ENCODE assay signal across 19 cellular contexts in the genomic region with DNA sequence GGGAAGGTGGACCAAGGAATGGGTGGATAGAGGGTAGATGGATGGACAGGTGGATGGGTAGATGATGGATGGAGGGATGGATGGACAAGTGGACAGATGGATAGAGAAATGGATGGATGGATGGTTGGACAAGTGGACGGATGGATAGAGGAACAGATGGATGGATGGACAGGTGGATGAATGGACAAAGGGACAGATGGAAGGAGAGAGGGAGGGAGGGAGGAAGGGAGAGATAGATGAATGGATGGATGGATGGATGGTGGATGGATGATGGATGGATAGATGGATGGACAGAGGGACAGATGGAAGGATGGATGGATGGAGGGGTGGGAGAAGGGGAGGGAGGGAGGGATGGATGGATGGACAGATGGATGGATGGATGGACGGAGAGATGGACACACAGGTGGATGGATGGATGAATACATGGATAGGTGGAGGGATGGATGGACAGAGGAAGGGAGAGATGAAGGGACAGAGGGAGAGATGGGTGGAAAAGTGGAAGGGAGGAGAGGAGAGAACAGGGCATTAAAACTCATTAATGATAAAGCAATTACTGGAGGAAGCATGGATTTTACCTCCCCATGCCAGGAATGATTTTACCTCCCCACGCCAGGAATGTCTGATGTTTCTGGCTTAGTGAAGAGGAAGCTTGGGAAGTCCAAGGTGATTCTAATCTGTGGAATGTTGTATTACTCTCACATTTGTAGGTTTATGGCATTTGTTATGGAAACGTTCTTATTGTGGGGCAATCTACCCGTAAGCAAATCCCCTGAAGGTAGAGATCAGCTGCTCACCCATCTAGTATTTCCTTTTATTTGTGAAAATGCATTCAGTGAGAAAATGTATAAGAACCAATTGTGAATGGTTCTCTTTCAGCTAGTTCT.
DNase-seq lines count a peak whose midpoint lies in the region; ATAC-seq and TF ChIP-seq lines count a peak whose summit lies in the region.
"Had no signal": no experiment of that assay in that cellular context is flagged by ENCODE, and none has a peak within 500 bp of the region (broad histone marks: within the 10 kb centered on the region; RNA-seq: fewer than 3 reads in every experiment).

No MANE protein-coding gene starts in this region.

- CTCF ChIA-PET in HEK293 (lab: Yijun Ruan, JAX) = interaction anchor here (1.4 kb wide), 1 partner anchor 214 kb away, joined by 4 read pairs; no protein-coding TSS in a partner anchor
- CTCF ChIA-PET in RWPE1 (lab: Yijun Ruan, JAX) = no interaction called here

- peak; percentile 73 for DNase-seq in RWPE1 (ENCODE audit: low spot score)
- DNase-seq in foreskin keratinocyte = peak; percentile 61 to 79
- DNase-seq in renal cortical epithelial cell (ENCODE audit: low read depth) = peak; percentile 16
- no peak for DNase-seq in AG08396 (ENCODE audit: low spot score)
- DNase-seq in chondrocyte (ENCODE audit: low spot score) = no peak
- DNase-seq: AML-193, GDM1, NCI-H187, NCI-H446 treated with DMSO at 0.1 percent for 48 hours, NCI-H526 treated with DMSO at 0.1 percent for 48 hours, PC-3, SHP77 treated with DMSO at 0.1 percent for 48 hours, SW 1271 had no signal

- TF ChIP-seq CTCF in HEK293 (tag by site-specific recombination; IDR thresholded peaks at IDR 0.05) (no peak), RWPE1 (conservative IDR thresholded peaks at IDR 0.05; ENCODE audit: low read depth) (no peak), foreskin keratinocyte (conservative IDR thresholded peaks at IDR 0.05) (no peak), chondrocyte (IDR thresholded peaks at IDR 0.05) (no peak)

- H3K9me3 ChIP-seq in HEK293 (ENCODE audit: control insufficient read depth, insufficient read depth, low read depth, low read length) = no peaks in the 10 kb centered on the region

- no peaks in the 10 kb centered on the region for H3K36me3 ChIP-seq in HEK293 (ENCODE audit: control insufficient read depth in 2 of 2, insufficient read depth in 1 of 2, low read length in 2 of 2)

- POLR2A ChIA-PET in HEK293 (lab: Yijun Ruan, JAX) (no interaction called here), RWPE1 (lab: Yijun Ruan, JAX; ENCODE audit: low non-redundant PET) (no interaction called here)

- peaks cover 6% of the 10 kb centered on the region for H3K27me3 ChIP-seq in foreskin keratinocyte

- H3K4me3 Mint-ChIP-seq in chondrocyte (ENCODE audit: unreplicated experiment) = no peak overlapping the region
- H3K4me3 Mint-ChIP-seq: CD14-positive monocyte, IgD-negative memory B cell had no signal

- H3K27ac ChIP-seq in HEK293 (ENCODE audit: extremely low read depth, low read depth, low read length) = no peak overlapping the region
- H3K27ac ChIP-seq in RWPE1 = no peak overlapping the region; the same call in 1 of the 2 replicates
- H3K27ac ChIP-seq in foreskin keratinocyte = no peak overlapping the region
- H3K27ac ChIP-seq: SK-N-MC had no signal

- H3K9me3 Mint-ChIP-seq in chondrocyte (ENCODE audit: low read depth) = no peaks in the 10 kb centered on the region

- peaks cover 47% of the 10 kb centered on the region for H3K27me3 Mint-ChIP-seq in chondrocyte (ENCODE audit: low read depth)
- H3K27me3 Mint-ChIP-seq: IgD-negative memory B cell had no signal

- peak; percentile 30 for ATAC-seq in foreskin keratinocyte
- ATAC-seq in HG02642 (IDR thresholded peaks at IDR 0.05; ENCODE audit: poor library complexity, unreplicated experiment) = no peak
- ATAC-seq: HCT116, PC-3 had no signal

- H3K36me3 Mint-ChIP-seq in chondrocyte (ENCODE audit: low read depth) = no peaks in the 10 kb centered on the region
- H3K36me3 Mint-ChIP-seq: CD14-positive monocyte, IgD-negative memory B cell had no signal

- H3K27ac Mint-ChIP-seq in chondrocyte (ENCODE audit: unreplicated experiment) = no peak overlapping the region
- H3K27ac Mint-ChIP-seq: CD14-positive monocyte, IgD-negative memory B cell had no signal

- H3K4me1 ChIP-seq in HEK293 (ENCODE audit: control insufficient read depth, insufficient read depth, low read length) (no peaks in the 10 kb centered on the region), foreskin keratinocyte (peaks cover 15% of the 10 kb centered on the region)

- no peak overlapping the region for H3K4me3 ChIP-seq in HEK293 (ENCODE audit: low read depth, low read length)
- H3K4me3 ChIP-seq: SK-N-MC had no signal

- no peaks in the 10 kb centered on the region for H3K4me1 Mint-ChIP-seq in chondrocyte (ENCODE audit: low read depth)
- H3K4me1 Mint-ChIP-seq: CD14-positive monocyte, IgD-negative memory B cell had no signal

TF ChIP-seq in HEK293, 187 proteins besides CTCF, POLR2A, EP300 and RAD21:
- TF ChIP-seq, protein P1, sequence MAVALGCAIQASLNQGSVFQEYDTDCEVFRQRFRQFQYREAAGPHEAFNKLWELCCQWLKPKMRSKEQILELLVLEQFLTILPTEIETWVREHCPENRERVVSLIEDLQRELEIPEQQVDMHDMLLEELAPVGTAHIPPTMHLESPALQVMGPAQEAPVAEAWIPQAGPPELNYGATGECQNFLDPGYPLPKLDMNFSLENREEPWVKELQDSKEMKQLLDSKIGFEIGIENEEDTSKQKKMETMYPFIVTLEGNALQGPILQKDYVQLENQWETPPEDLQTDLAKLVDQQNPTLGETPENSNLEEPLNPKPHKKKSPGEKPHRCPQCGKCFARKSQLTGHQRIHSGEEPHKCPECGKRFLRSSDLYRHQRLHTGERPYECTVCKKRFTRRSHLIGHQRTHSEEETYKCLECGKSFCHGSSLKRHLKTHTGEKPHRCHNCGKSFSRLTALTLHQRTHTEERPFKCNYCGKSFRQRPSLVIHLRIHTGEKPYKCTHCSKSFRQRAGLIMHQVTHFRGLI (tag by site-specific recombination; IDR thresholded peaks at IDR 0.05) = no peak
- TF ChIP-seq ZNF416 (tag by site-specific recombination; IDR thresholded peaks at IDR 0.05) (no peak), KLF1 (tag by site-specific recombination; IDR thresholded peaks at IDR 0.05) (no peak), ZNF366 (tag by site-specific recombination; conservative IDR thresholded peaks at IDR 0.05) (peak; percentile 97), ZBTB17 (tag by site-specific recombination; IDR thresholded peaks at IDR 0.05) (peak; percentile 32; the same call in 1 of the 2 replicates)
TF ChIP-seq in HEK293: peak in this region for 2.

Comparison
In these comparisons a context has a peak if more than half of its experiments do, and no peak if none do; other contexts are left out.
1. DNase-seq: peak in RWPE1 (single experiment), foreskin keratinocyte (2 of 2) and renal cortical epithelial cell (single experiment); none in AG08396 (single experiment) and chondrocyte (single experiment).